Comparison of ENCODE assay signal across 34 cellular contexts in the genomic region with DNA sequence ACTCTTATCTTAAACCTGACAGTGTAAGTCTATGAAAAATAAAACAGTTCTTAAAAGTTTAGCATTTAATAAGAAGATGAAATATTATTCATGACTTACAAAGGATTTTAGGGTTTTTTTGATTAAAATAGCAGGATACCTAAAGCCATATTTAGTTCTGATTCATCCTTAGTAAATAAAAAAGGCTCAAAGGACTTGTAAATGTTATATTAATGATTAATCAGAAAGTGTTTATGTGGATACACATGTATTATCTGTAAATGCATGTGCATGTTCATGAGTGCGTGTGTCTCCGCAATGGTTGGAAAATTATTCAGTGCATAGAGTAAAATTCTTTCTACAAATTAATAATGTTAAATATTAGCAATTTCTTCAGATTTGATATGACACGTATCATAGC. TPM values are rescaled to one million over a fixed set of nuclear protein-coding genes. Genes with fewer than 3 reads are reported as not detected.
"Had no signal": no experiment of that assay in that cellular context is flagged by ENCODE, and none has a peak within 500 bp of the region (broad histone marks: within the 10 kb centered on the region; RNA-seq: fewer than 3 reads in every experiment).

No MANE protein-coding gene starts in this region.

- H3K4me3 ChIP-seq: left ventricle myocardium inferior, lung, pancreas, prostate gland, sigmoid colon, smooth muscle cell, tibial nerve, uterus had no signal

- H3K27me3 ChIP-seq: pancreas, sigmoid colon, tibial nerve, uterus had no signal

- H3K9me3 ChIP-seq: left ventricle myocardium inferior, pancreas, prostate gland, sigmoid colon, tibial nerve, uterus had no signal

- H3K9me3 Mint-ChIP-seq: mesothelial cell of epicardium; naive B cell; nephron; neural crest cell; stimulated activated memory B cell treated with anti-CD40 and anti-IgM and Interleukin-4, amounts not matched to agents 10 μg/mL and 1 μg/mL and 100 μg/mL, for 72 hours; type B pancreatic cell had no signal

- ATAC-seq: pancreas; right cardiac atrium; stimulated activated memory B cell treated with anti-CD40 and anti-IgM and Interleukin-4, amounts not matched to agents 10 μg/mL and 1 μg/mL and 100 μg/mL, for 72 hours; stimulated activated naive CD8-positive, alpha-beta T cell treated with anti-CD3 and anti-CD28 coated beads, Interleukin-15, amount 100 ng/mL, for 72 hours had no signal

- H3K36me3 ChIP-seq: left ventricle myocardium inferior, pancreas, prostate gland, sigmoid colon, tibial nerve, uterus had no signal

- DNase-seq: hypothalamus; islet precursor cell; left ventricle myocardium inferior; mesendoderm; naive B cell; nucleus accumbens; pancreas; posterior cingulate gyrus; retina; right cardiac atrium; sigmoid colon; stimulated activated CD4-positive, alpha-beta T cell treated with anti-CD3 and anti-CD28 coated beads, Interleukin-1b, Interleukin-23, amount 100 ng/mL, for 48 hours; stimulated activated CD4-positive, alpha-beta T cell treated with anti-CD3 and anti-CD28 coated beads, Interleukin-2, amount 100 ng/mL, for 48 hours; stimulated activated CD4-positive, alpha-beta T cell treated with anti-CD3 and anti-CD28 coated beads, Interleukin-4, amount 100 ng/mL, for 4 hours; stimulated activated CD8-positive, alpha-beta memory T cell treated with anti-CD3 and anti-CD28 coated beads, Interleukin-4, amount 100 ng/mL, for 48 hours; stimulated activated naive CD4-positive, alpha-beta T cell treated with Interleukin-2 at 50 U/mL for 16 hours; stimulated activated naive CD8-positive, alpha-beta T cell treated with anti-CD3 and anti-CD28 coated beads, Interleukin-15, amount 100 ng/mL, for 72 hours; substantia nigra; uterus had no signal

- H3K27me3 Mint-ChIP-seq: naive B cell; stimulated activated memory B cell treated with anti-CD40 and anti-IgM and Interleukin-4, amounts not matched to agents 10 μg/mL and 1 μg/mL and 100 μg/mL, for 72 hours; stimulated activated naive CD8-positive, alpha-beta T cell treated with anti-CD3 and anti-CD28 coated beads, Interleukin-15, amount 100 ng/mL, for 72 hours; type B pancreatic cell had no signal

- H3K27ac Mint-ChIP-seq: mesothelial cell of epicardium; naive B cell; nephron; stimulated activated memory B cell treated with anti-CD40 and anti-IgM and Interleukin-4, amounts not matched to agents 10 μg/mL and 1 μg/mL and 100 μg/mL, for 72 hours; stimulated activated naive CD8-positive, alpha-beta T cell treated with anti-CD3 and anti-CD28 coated beads, Interleukin-15, amount 100 ng/mL, for 72 hours; type B pancreatic cell had no signal

- H3K4me1 ChIP-seq: left ventricle myocardium inferior, pancreas, prostate gland, sigmoid colon, tibial nerve, uterus had no signal

- H3K4me1 Mint-ChIP-seq: mesothelial cell of epicardium; naive B cell; nephron; neural crest cell; stimulated activated memory B cell treated with anti-CD40 and anti-IgM and Interleukin-4, amounts not matched to agents 10 μg/mL and 1 μg/mL and 100 μg/mL, for 72 hours; stimulated activated naive CD8-positive, alpha-beta T cell treated with anti-CD3 and anti-CD28 coated beads, Interleukin-15, amount 100 ng/mL, for 72 hours had no signal

- H3K4me3 Mint-ChIP-seq: mesothelial cell of epicardium; naive B cell; nephron; neural crest cell; stimulated activated memory B cell treated with anti-CD40 and anti-IgM and Interleukin-4, amounts not matched to agents 10 μg/mL and 1 μg/mL and 100 μg/mL, for 72 hours; stimulated activated naive CD8-positive, alpha-beta T cell treated with anti-CD3 and anti-CD28 coated beads, Interleukin-15, amount 100 ng/mL, for 72 hours; type B pancreatic cell had no signal

- H3K36me3 Mint-ChIP-seq: mesothelial cell of epicardium; naive B cell; stimulated activated memory B cell treated with anti-CD40 and anti-IgM and Interleukin-4, amounts not matched to agents 10 μg/mL and 1 μg/mL and 100 μg/mL, for 72 hours; type B pancreatic cell had no signal

- H3K27ac ChIP-seq: left ventricle myocardium inferior, pancreas, prostate gland, sigmoid colon, tibial nerve, uterus had no signal

RNA-seq across cellular contexts. Expression of a gene that starts 4.4 kb away (rescaled TPM):
- total RNA-seq: left ventricle myocardium inferior, mesothelial cell of epicardium, neural crest cell, osteoblast, prostate gland, smooth muscle cell, temporal lobe had no signal
- polyA plus RNA-seq: smooth muscle cell had no signal

RNA-seq across cellular contexts. Expression of a gene that starts 37.4 kb away (rescaled TPM):
- total RNA-seq: mesothelial cell of epicardium had no signal

RNA-seq across cellular contexts. Expression of a gene that starts 49.6 kb away (rescaled TPM):
- total RNA-seq: kidney epithelial cell, left ventricle myocardium inferior, lower leg skin, lung, mesothelial cell of epicardium, mononuclear cell, neural crest cell, osteoblast, pancreas, prostate gland, right cardiac atrium, sigmoid colon, smooth muscle cell, temporal lobe, tibial nerve, ureter, uterus had no signal
- polyA plus RNA-seq: lung, pancreas, right cardiac atrium, sigmoid colon, smooth muscle cell had no signal
